Comparison of ENCODE assay signal across 1 cellular context in the genomic region with DNA sequence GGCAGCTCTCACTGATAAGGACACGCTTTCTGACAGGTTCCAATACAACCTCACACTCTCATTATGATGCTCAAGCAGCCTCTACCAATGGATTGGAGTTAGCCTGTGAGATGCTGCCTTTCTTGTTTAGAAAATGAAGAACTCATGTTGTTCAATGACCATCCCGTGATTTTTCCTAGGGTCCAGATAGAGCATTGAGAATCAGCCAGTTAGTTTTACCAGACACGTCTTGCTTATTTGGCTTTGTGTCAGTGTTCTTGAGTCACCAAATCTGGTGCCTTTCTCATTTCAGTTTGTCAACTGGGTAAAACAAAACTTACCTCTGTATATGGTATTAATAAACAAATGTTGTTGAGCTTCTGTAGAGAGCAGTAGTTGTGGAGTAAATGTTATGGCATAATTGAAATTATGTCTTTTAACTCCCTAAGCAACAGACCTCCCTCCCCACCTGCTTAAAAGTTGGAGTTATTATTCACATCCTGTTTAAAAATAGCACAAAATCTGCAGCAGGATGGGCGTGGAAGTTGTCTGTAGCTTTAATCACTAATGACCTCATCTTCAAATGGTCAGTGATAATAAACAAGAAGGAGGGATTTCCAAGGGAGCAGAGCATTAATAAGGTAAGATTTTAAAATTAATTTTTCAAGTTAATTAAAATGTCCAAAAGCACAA.
TF ChIP-seq lines count a peak whose summit lies in the region.

No MANE protein-coding gene starts in this region.

TF ChIP-seq in IMR-90, 13 proteins besides CTCF, POLR2A, EP300 and RAD21 (continued from another document):
- TF ChIP-seq, protein P1, sequence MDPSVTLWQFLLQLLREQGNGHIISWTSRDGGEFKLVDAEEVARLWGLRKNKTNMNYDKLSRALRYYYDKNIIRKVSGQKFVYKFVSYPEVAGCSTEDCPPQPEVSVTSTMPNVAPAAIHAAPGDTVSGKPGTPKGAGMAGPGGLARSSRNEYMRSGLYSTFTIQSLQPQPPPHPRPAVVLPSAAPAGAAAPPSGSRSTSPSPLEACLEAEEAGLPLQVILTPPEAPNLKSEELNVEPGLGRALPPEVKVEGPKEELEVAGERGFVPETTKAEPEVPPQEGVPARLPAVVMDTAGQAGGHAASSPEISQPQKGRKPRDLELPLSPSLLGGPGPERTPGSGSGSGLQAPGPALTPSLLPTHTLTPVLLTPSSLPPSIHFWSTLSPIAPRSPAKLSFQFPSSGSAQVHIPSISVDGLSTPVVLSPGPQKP (IDR thresholded peaks at IDR 0.05; ENCODE audit: borderline replicate concordance, low read depth, low read length) = no peak
